17 cellular contexts compared by ENCODE assay signal in genomic region chr3:36373084-36373483, GRCh38. TPM values are rescaled to one million over a fixed set of nuclear protein-coding genes. Genes with fewer than 3 reads are reported as not detected.
DNase-seq lines count a peak whose midpoint lies in the region; ATAC-seq, FAIRE-seq and TF ChIP-seq lines count a peak whose summit lies in the region.
"Had no signal": no experiment of that assay in that cellular context is flagged by ENCODE, and none has a peak within 500 bp of the region (broad histone marks: within the 10 kb centered on the region; RNA-seq: fewer than 3 reads in every experiment).

No MANE protein-coding gene starts in this region.

- H4K12ac ChIP-seq in trophoblast cell (ENCODE audit: low read depth, low read length): no peak overlapping the region

- H3K4me3 ChIP-seq in ascending aorta (no peak overlapping the region), foreskin fibroblast (ENCODE audit: low read depth in 1 of 2, low read length in 2 of 2) (no peak overlapping the region), thoracic aorta (no peak overlapping the region), trophoblast cell (ENCODE audit: low read depth, low read length) (no peak overlapping the region)
- H3K4me3 ChIP-seq: coronary artery, skin epidermis had no signal

- H3K9ac ChIP-seq in trophoblast cell (ENCODE audit: low read length): no peak overlapping the region

- no peak overlapping the region for H2BK120ac ChIP-seq in trophoblast cell (ENCODE audit: insufficient read depth, low read length, poor library complexity)

- intact Hi-C loops in ascending aorta (cut with DNase I): loop anchor here (5.0 to 10.0 kb wide), 2 partner anchors 62 to 274 kb away; no protein-coding TSS in a partner anchor

- no peaks in the 10 kb centered on the region for H3K79me2 ChIP-seq in trophoblast cell (ENCODE audit: control insufficient read depth, insufficient read depth, low read length, poor library complexity)

- H3K27ac ChIP-seq in ascending aorta: peak overlapping the region; percentile 68 to 71
- H3K27ac ChIP-seq in thoracic aorta: peak overlapping the region; percentile 32 to 79
- no peak overlapping the region for H3K27ac ChIP-seq in trophoblast cell (ENCODE audit: low read depth, low read length)
- H3K27ac ChIP-seq: coronary artery, skin epidermis had no signal

- H3K4me1 ChIP-seq in ascending aorta (peaks cover 0 to 22% of the 10 kb centered on the region in 2 donors), thoracic aorta (ENCODE audit: control insufficient read depth in 1 of 2, low read depth in 2 of 2) (peaks cover 9 to 19% of the 10 kb centered on the region in 2 donors), trophoblast cell (ENCODE audit: control insufficient read depth in 1 of 2, insufficient read depth in 2 of 2, low read length in 2 of 2) (no peaks in the 10 kb centered on the region)
- H3K4me1 ChIP-seq: Caco-2 had no signal

- H3K4me2 ChIP-seq in trophoblast cell (ENCODE audit: low read length): no peak overlapping the region

- TF ChIP-seq CTCF in ascending aorta (IDR thresholded peaks at IDR 0.05) (no peak), foreskin fibroblast (IDR thresholded peaks at IDR 0.05; ENCODE audit: low read depth, low read length) (no peak), thoracic aorta (IDR thresholded peaks at IDR 0.05) (no peak)

- no peak overlapping the region for H2AK5ac ChIP-seq in trophoblast cell (ENCODE audit: low read length)

- H2AFZ ChIP-seq in trophoblast cell (ENCODE audit: insufficient read depth, low read length, poor library complexity): no peak overlapping the region

- no peaks in the 10 kb centered on the region for H3K79me1 ChIP-seq in trophoblast cell (ENCODE audit: low read length)

- H3K27me3 ChIP-seq in ascending aorta: no peaks in the 10 kb centered on the region
- no peaks in the 10 kb centered on the region for H3K27me3 ChIP-seq in thoracic aorta (replicated peaks; ENCODE audit: insufficient read depth)
- H3K27me3 ChIP-seq in trophoblast cell (ENCODE audit: insufficient read depth, low read length): no peaks in the 10 kb centered on the region

- H3K9me3 ChIP-seq in ascending aorta (no peaks in the 10 kb centered on the region), thoracic aorta (no peaks in the 10 kb centered on the region), trophoblast cell (ENCODE audit: insufficient read depth, low read depth, low read length) (no peaks in the 10 kb centered on the region)
- H3K9me3 ChIP-seq: Caco-2 had no signal

- DNase-seq in H54 (ENCODE audit: insufficient read length, low spot score) (peak; percentile 23), ascending aorta (ENCODE audit: low spot score in 2 of 2) (peak in 1 of 2 donors; percentile 83), foreskin fibroblast (peak; percentile 56 to 75), thoracic aorta (ENCODE audit: low spot score) (peak; percentile 10), DMS 273 (lab: John Stamatoyannopoulos, UW; ENCODE audit: unreplicated experiment) (no peak), germinal center (ENCODE audit: low spot score) (no peak), trophoblast cell (no peak)
- DNase-seq: activated naive CD4-positive, alpha-beta T cell treated with anti-CD3 and anti-CD28 coated beads, Interleukin-2, amount 10 ng/mL, durations not matched to agents 7 days and 5 days; Caco-2; NCI-H524; Right ventricle myocardium superior had no signal

- no peak overlapping the region for H3K23ac ChIP-seq in trophoblast cell (ENCODE audit: low read length)

- H2BK5ac ChIP-seq in trophoblast cell (ENCODE audit: low read depth, low read length, poor library complexity): no peak overlapping the region

- ATAC-seq in thoracic aorta (ENCODE audit: insufficient number of reproducible peaks, low FRiP score, low read depth): peak; percentile 91
- ATAC-seq in esophagus mucosa: no peak
- ATAC-seq: HepG2 had no signal

- H4K91ac ChIP-seq in trophoblast cell (ENCODE audit: low read depth, low read length): no peak overlapping the region

- H3K4ac ChIP-seq in trophoblast cell (ENCODE audit: low read depth, low read length): no peak overlapping the region

- no peak for TF ChIP-seq POLR2A in H54 (IDR thresholded peaks at IDR 0.05; ENCODE audit: low read depth, low read length)

- H3K36me3 ChIP-seq in ascending aorta (no peaks in the 10 kb centered on the region), thoracic aorta (no peaks in the 10 kb centered on the region), trophoblast cell (ENCODE audit: control insufficient read depth in 1 of 2, insufficient read depth in 2 of 2, low read length in 2 of 2) (no peaks in the 10 kb centered on the region)

- H4K8ac ChIP-seq in trophoblast cell (ENCODE audit: low read depth, low read length): no peak overlapping the region

- H3K18ac ChIP-seq in trophoblast cell (ENCODE audit: low read length): no peak overlapping the region

- H3K14ac ChIP-seq in trophoblast cell (ENCODE audit: low read length): no peak overlapping the region

- FAIRE-seq in H54 (lab: Jason Lieb, UNC): peak; percentile 91
- FAIRE-seq: HepG2, TTC549 had no signal

- H2BK12ac ChIP-seq in trophoblast cell (ENCODE audit: low read length): no peak overlapping the region

RNA-seq across cellular contexts. Expression of gene STAC, which starts 7.2 kb away (rescaled TPM):
- total RNA-seq in ascending aorta (16.0 TPM), thoracic aorta (10 to 100 TPM; 42.5 to 62.3 TPM), esophagus mucosa (0.08 TPM)
- 6.8 and 7.4 TPM in 2 replicates for polyA plus RNA-seq in trophoblast cell (2013)
- total RNA-seq: activated CD8-positive, alpha-beta memory T cell treated with anti-CD3 and anti-CD28 coated beads for 36 hours; Caco-2; HepG2 had no signal
- polyA plus RNA-seq: HepG2 had no signal

Comparison
In these comparisons a context has a peak if more than half of its experiments do, and no peak if none do; other contexts are left out.
1. DNase-seq: peak in H54 (single experiment), foreskin fibroblast (2 of 2) and thoracic aorta (single experiment); none in DMS 273 (single experiment), germinal center (single experiment) and trophoblast cell (0 of 2).
2. RNA of gene STAC, which starts 7.2 kb away (total RNA-seq): 42.5 to 62.3 TPM in thoracic aorta and 16.0 TPM in ascending aorta (single experiment); 0.08 TPM in esophagus mucosa (single experiment); every median in the first group is over 10 times any median in the second.